15 cellular contexts compared by ENCODE assay signal in the genomic region with DNA sequence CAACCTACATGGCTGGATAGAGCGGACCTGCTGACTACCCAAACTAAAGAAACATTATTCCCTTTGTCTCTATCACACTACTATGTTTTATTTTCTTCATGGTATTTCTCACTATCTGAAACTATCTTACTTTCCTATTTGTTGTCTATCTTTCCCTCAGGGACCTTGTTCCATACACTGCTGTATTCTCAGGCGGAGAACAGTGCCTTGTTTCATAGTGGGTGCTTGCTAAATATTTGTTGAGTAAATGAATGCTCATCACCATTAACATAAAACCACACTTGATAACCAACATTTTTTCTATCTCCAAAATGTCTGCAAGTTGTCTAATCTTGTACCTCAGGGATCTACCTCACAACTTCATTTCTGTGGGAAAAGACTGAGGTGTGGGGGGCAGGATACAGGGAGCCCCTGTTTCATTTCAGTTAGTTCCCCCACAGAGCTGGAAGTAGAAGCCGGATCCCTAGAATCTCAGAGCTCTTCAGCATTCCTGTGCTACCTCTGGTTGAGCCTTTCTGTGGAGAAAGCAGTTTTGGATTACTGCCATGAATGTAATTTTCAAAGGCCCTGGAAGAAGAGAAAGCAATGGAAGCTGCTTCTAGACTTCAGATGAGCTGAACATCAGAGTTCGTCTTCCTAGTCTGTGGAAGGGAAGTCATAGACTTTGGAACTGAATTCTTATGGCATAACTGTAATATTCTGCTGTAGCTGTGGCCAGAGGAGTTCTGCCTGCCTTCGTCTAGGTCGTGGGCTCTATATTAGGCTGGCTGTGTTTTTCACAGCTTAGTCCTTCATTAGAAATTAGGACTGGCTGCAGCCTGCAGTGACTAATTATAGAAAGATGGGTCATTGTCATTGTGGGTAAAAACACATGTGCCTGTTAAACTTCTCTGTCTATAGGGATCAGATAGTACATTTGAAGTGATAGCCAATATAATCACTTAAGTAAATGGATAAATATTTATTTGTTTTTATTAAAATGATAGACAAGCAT.
A peak's percentile ranks its signal among the peaks of the same experiment; 100 is the strongest.
DNase-seq lines count a peak whose midpoint lies in the region; ATAC-seq and FAIRE-seq lines count a peak whose summit lies in the region.
"Had no signal": no experiment of that assay in that cellular context is flagged by ENCODE, and none has a peak within 500 bp of the region (broad histone marks: within the 10 kb centered on the region; RNA-seq: fewer than 3 reads in every experiment).

No MANE protein-coding gene starts in this region.

- H3K4me2 ChIP-seq in GM23248 (ENCODE audit: unreplicated experiment), result peak overlapping the region; percentile 1

- H3K9me3 ChIP-seq in GM23248 (ENCODE audit: low read depth), result no peaks in the 10 kb centered on the region
- H3K9me3 ChIP-seq: HAP-1, SJCRH30 had no signal

- no peak overlapping the region for H3K27ac Mint-ChIP-seq in activated T-cell treated with anti-CD3 and anti-CD28 coated beads, Interleukin-2, amount 50 U/mL, for 72 hours
- no peak overlapping the region for H3K27ac Mint-ChIP-seq in stimulated activated effector memory CD8-positive, alpha-beta T cell treated with anti-CD3 and anti-CD28 coated beads, Interleukin-12 subunit alpha, Interleukin-12 subunit beta, amount 100 ng/mL, for 72 hours
- H3K27ac Mint-ChIP-seq in T-cell, result no peak overlapping the region
- H3K27ac Mint-ChIP-seq: CD8-positive, alpha-beta T cell had no signal

- DNase-seq in GM23248, result no peak
- DNase-seq in globus pallidus (ENCODE audit: low spot score), result peak; percentile 38
- DNase-seq in activated T-cell treated with anti-CD3 and anti-CD28 coated beads, Interleukin-2, amount 50 U/mL, for 72 hours, result no peak
- DNase-seq in stimulated activated effector memory CD8-positive, alpha-beta T cell treated with anti-CD3 and anti-CD28 coated beads, Interleukin-12 subunit alpha, Interleukin-12 subunit beta, amount 100 ng/mL, for 72 hours (ENCODE audit: low spot score in 2 of 2), result no peak
- no peak for DNase-seq in T-cell
- no peak for DNase-seq in AML-193 (lab: John Stamatoyannopoulos, UW)
- DNase-seq: CD8-positive, alpha-beta T cell; NCI-H1436; NCI-H2029 treated with DMSO at 0.1 percent for 48 hours; OCI-M1 had no signal

- H4K20me1 ChIP-seq in GM23248 (ENCODE audit: insufficient read depth), result no peaks in the 10 kb centered on the region

- no peak overlapping the region for H2AFZ ChIP-seq in GM23248

- POLR2A ChIA-PET in T-cell (lab: Charles Lee), result no interaction called here

- H3F3A ChIP-seq in GM23248 (ENCODE audit: insufficient read depth), result peaks cover 13% of the 10 kb centered on the region

- in situ Hi-C loops in GM23248 (cut with MboI), result loop anchor here (5.0 to 10.0 kb wide), 2 partner anchors 288 to 526 kb away; no protein-coding TSS in a partner anchor

- CTCF ChIA-PET in T-cell (lab: Charles Lee), result interaction anchor here (0.7 to 18.5 kb wide), 9 partner anchors 9 to 446 kb away, joined by 3 to 320 read pairs (median 4); no protein-coding TSS in a partner anchor

- H3K27me3 Mint-ChIP-seq in activated T-cell treated with anti-CD3 and anti-CD28 coated beads, Interleukin-2, amount 50 U/mL, for 72 hours (ENCODE audit: low read depth), result peaks cover 24% of the 10 kb centered on the region
- H3K27me3 Mint-ChIP-seq in T-cell, result peaks cover 13 to 18% of the 10 kb centered on the region in 2 donors

- no peak overlapping the region for H3K27ac ChIP-seq in GM23248
- H3K27ac ChIP-seq in angular gyrus (ENCODE audit: low read depth, low read length), result peak overlapping the region; percentile 77
- H3K27ac ChIP-seq: RWPE1, SJCRH30 had no signal

- no peaks in the 10 kb centered on the region for H3K36me3 Mint-ChIP-seq in activated T-cell treated with anti-CD3 and anti-CD28 coated beads, Interleukin-2, amount 50 U/mL, for 72 hours (ENCODE audit: insufficient read depth in 2 of 2)
- no peaks in the 10 kb centered on the region for H3K36me3 Mint-ChIP-seq in stimulated activated effector memory CD8-positive, alpha-beta T cell treated with anti-CD3 and anti-CD28 coated beads, Interleukin-12 subunit alpha, Interleukin-12 subunit beta, amount 100 ng/mL, for 72 hours
- H3K36me3 Mint-ChIP-seq in T-cell, result no peaks in the 10 kb centered on the region
- H3K36me3 Mint-ChIP-seq: CD8-positive, alpha-beta T cell had no signal

- peaks cover 57% of the 10 kb centered on the region for H3K4me1 ChIP-seq in GM23248 (ENCODE audit: insufficient read depth)
- H3K4me1 ChIP-seq: HAP-1, SJCRH30 had no signal

- H3K4me1 Mint-ChIP-seq in activated T-cell treated with anti-CD3 and anti-CD28 coated beads, Interleukin-2, amount 50 U/mL, for 72 hours (ENCODE audit: low read depth), result no peaks in the 10 kb centered on the region
- H3K4me1 Mint-ChIP-seq in stimulated activated effector memory CD8-positive, alpha-beta T cell treated with anti-CD3 and anti-CD28 coated beads, Interleukin-12 subunit alpha, Interleukin-12 subunit beta, amount 100 ng/mL, for 72 hours, result peaks cover 7% of the 10 kb centered on the region
- peaks cover 0 to 6% (median 5%) of the 10 kb centered on the region in 3 donors for H3K4me1 Mint-ChIP-seq in T-cell

- no peaks in the 10 kb centered on the region for H3K79me2 ChIP-seq in GM23248 (ENCODE audit: insufficient read depth)

- no peak overlapping the region for H3K4me3 Mint-ChIP-seq in activated T-cell treated with anti-CD3 and anti-CD28 coated beads, Interleukin-2, amount 50 U/mL, for 72 hours
- H3K4me3 Mint-ChIP-seq in stimulated activated effector memory CD8-positive, alpha-beta T cell treated with anti-CD3 and anti-CD28 coated beads, Interleukin-12 subunit alpha, Interleukin-12 subunit beta, amount 100 ng/mL, for 72 hours, result no peak overlapping the region
- no peak overlapping the region for H3K4me3 Mint-ChIP-seq in T-cell
- H3K4me3 Mint-ChIP-seq: CD8-positive, alpha-beta T cell had no signal

- WGBS in GM23248 (ENCODE audit: low coverage in 1 of 2, low lambda C conversion rate in 2 of 2, missing lambda C conversion rate in 2 of 2), 2 experiments, result 79 to 83% methylated on average over 6 of the region's 6 CpGs

- no peaks in the 10 kb centered on the region for H3K9me2 ChIP-seq in GM23248 (ENCODE audit: insufficient read depth)

- no peak for ATAC-seq in activated T-cell treated with anti-CD3 and anti-CD28 coated beads, Interleukin-2, amount 50 U/mL, for 72 hours (replicated peaks in 1 of 2)
- ATAC-seq in stimulated activated effector memory CD8-positive, alpha-beta T cell treated with anti-CD3 and anti-CD28 coated beads, Interleukin-12 subunit alpha, Interleukin-12 subunit beta, amount 100 ng/mL, for 72 hours, result no peak
- ATAC-seq in T-cell (replicated peaks in 1 of 4), result no peak
- ATAC-seq: CD8-positive, alpha-beta T cell had no signal

- H3K9me3 Mint-ChIP-seq in activated T-cell treated with anti-CD3 and anti-CD28 coated beads, Interleukin-2, amount 50 U/mL, for 72 hours, result no peaks in the 10 kb centered on the region
- no peaks in the 10 kb centered on the region for H3K9me3 Mint-ChIP-seq in stimulated activated effector memory CD8-positive, alpha-beta T cell treated with anti-CD3 and anti-CD28 coated beads, Interleukin-12 subunit alpha, Interleukin-12 subunit beta, amount 100 ng/mL, for 72 hours
- H3K9me3 Mint-ChIP-seq in T-cell, result no peaks in the 10 kb centered on the region
- H3K9me3 Mint-ChIP-seq: CD8-positive, alpha-beta T cell had no signal

- H3K27me3 ChIP-seq in GM23248 (replicated peaks; ENCODE audit: insufficient read depth), result no peaks in the 10 kb centered on the region
- H3K27me3 ChIP-seq: SJCRH30 had no signal

- H3K9ac ChIP-seq in GM23248, result no peak overlapping the region

- no peak overlapping the region for H3K4me3 ChIP-seq in GM23248
- H3K4me3 ChIP-seq: HAP-1, SJCRH30 had no signal

- H3K36me3 ChIP-seq in GM23248 (ENCODE audit: low read depth), result no peaks in the 10 kb centered on the region
- H3K36me3 ChIP-seq: HAP-1, SJCRH30 had no signal

- FAIRE-seq in A204.1 (lab: Jason Lieb, UNC), result peak; percentile 91
